In the genomic region with DNA sequence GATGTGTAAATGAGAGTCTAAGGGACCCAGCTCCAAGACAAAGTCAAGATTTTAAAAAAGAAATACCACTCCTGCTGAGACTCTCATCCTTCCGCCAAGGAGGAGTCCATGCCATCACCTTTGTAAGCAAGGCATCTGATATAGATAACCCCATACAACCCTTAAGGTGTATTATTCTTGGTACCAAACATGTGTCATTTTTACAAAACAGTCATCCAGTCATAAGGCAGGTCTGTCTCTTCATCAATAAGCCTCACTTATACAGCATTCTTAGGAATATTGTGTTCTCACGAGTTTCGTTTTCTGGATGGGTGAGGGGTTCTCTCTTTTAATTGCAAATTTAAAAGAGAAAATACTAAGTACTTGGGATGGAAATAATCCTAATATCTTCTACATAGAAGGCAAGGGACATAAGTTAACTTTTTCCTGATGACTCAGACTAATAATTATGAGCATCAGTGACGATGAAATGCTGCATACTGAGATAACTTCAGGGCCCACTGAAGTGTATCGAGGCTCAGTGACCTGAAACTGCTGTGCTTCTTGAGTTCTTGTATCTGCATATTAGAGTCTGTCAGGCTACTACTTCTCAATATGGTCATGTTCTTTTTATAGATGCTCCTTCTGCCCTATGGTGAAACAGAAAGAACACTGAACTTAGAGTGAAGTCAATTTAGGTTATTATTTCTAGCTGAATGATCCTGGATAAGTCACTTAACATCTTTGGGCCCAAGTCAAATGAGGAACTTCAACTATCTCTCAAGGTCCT, we compare ENCODE assay signal across 11 cellular contexts.
DNase-seq lines count a peak whose midpoint lies in the region; ATAC-seq and TF ChIP-seq lines count a peak whose summit lies in the region.
"Had no signal": no experiment of that assay in that cellular context is flagged by ENCODE, and none has a peak within 500 bp of the region (broad histone marks: within the 10 kb centered on the region; RNA-seq: fewer than 3 reads in every experiment).

No MANE protein-coding gene starts in this region.

- H3K4me1 ChIP-seq in right lobe of liver = peaks cover 0 to 13% (median 4%) of the 10 kb centered on the region in 4 donors

- DNase-seq in kidney tubule cell (ENCODE audit: low spot score) = peak; percentile 91
- DNase-seq in NCI-H1436 (lab: John Stamatoyannopoulos, UW) = no peak
- DNase-seq in right lobe of liver = no peak
- no peak for DNase-seq in 8988T
- DNase-seq in RWPE1 (ENCODE audit: low spot score) = no peak
- DNase-seq: activated CD8-positive, alpha-beta memory T cell treated with anti-CD3 and anti-CD28 coated beads, Interleukin-2, amount 50 U/mL, for 4 hours; posterior cingulate gyrus had no signal

- no peak for TF ChIP-seq POLR2A in right lobe of liver (IDR thresholded peaks at IDR 0.05)

- 85% methylated on average over 5 of the region's 5 CpGs for WGBS in right lobe of liver (ENCODE audit: insufficient coverage, low coverage, low lambda C conversion rate, missing lambda C conversion rate)

- H3K36me3 ChIP-seq in right lobe of liver = no peaks in the 10 kb centered on the region

- H3K27ac ChIP-seq in right lobe of liver = no peak overlapping the region
- H3K27ac ChIP-seq in RWPE1 = no peak overlapping the region

- intact Hi-C loops in right lobe of liver (cut with DNase I) = no loop called here

- H3K9me3 ChIP-seq in right lobe of liver = no peaks in the 10 kb centered on the region

- POLR2A ChIA-PET in RWPE1 (lab: Yijun Ruan, JAX; ENCODE audit: low non-redundant PET) = no interaction called here

- no peak for TF ChIP-seq CTCF in right lobe of liver (IDR thresholded peaks at IDR 0.05)
- TF ChIP-seq CTCF in RWPE1 (conservative IDR thresholded peaks at IDR 0.05; ENCODE audit: low read depth) = no peak

- peak; percentile 99 for ATAC-seq in GM18861 (IDR thresholded peaks at IDR 0.05; ENCODE audit: unreplicated experiment)
- ATAC-seq in GM21528 (IDR thresholded peaks at IDR 0.05; ENCODE audit: low FRiP score, unreplicated experiment) = peak; percentile 100
- ATAC-seq in HG03175 (IDR thresholded peaks at IDR 0.05; ENCODE audit: unreplicated experiment) = peak; percentile 100
- ATAC-seq in right lobe of liver = no peak
- ATAC-seq: Right ventricle myocardium inferior had no signal

- no peaks in the 10 kb centered on the region for H3K27me3 ChIP-seq in right lobe of liver

- CTCF ChIA-PET in RWPE1 (lab: Yijun Ruan, JAX) = interaction anchor here (0.7 kb wide), 1 partner anchor 12 kb away, joined by 3 read pairs; no protein-coding TSS in a partner anchor

- H3K4me3 ChIP-seq in right lobe of liver = no peak overlapping the region

Comparison
In these comparisons a context has a peak if more than half of its experiments do, and no peak if none do; other contexts are left out.
1. ATAC-seq: peak in GM18861 (single experiment), GM21528 (single experiment) and HG03175 (single experiment); none in right lobe of liver (0 of 4).